Comparison of ENCODE assay signal across 8 cellular contexts in genomic region chr4:10457255-10457801, GRCh38. TPM values are rescaled to one million over a fixed set of nuclear protein-coding genes. Genes with fewer than 3 reads are reported as not detected.
DNase-seq lines count a peak whose midpoint lies in the region; ATAC-seq, FAIRE-seq and TF ChIP-seq lines count a peak whose summit lies in the region.

Gene ZNF518B (minus strand): TSS chr4:10457426. CDS start chr4:10446328, 11,098 bp downstream.

- no peaks in the 10 kb centered on the region for H3K9me1 ChIP-seq in endothelial cell of umbilical vein (replicated peaks; ENCODE audit: control insufficient read depth, extremely low read depth, insufficient read depth, low read length)

- FAIRE-seq in endothelial cell of umbilical vein (lab: Jason Lieb, UNC) = peak; percentile 35

- no peaks in the 10 kb centered on the region for H4K20me1 ChIP-seq in endothelial cell of umbilical vein (replicated peaks; ENCODE audit: control insufficient read depth, extremely low read depth, insufficient read depth, low read length)

- no TSS peak for BruUV-seq in endothelial cell of umbilical vein (replicated peaks; lab: Mats Ljungman, UMichigan)

- H3K9me3 ChIP-seq in endothelial cell of umbilical vein (replicated peaks; ENCODE audit: control insufficient read depth, insufficient read depth, low read length) (no peaks in the 10 kb centered on the region), mucosa of descending colon (no peaks in the 10 kb centered on the region)

- H3K4me2 ChIP-seq in endothelial cell of umbilical vein (ENCODE audit: insufficient read depth, low read length) = peak within 1 kb of the TSS; percentile 94

- H3K4me3 ChIP-seq in endothelial cell of umbilical vein (replicated peaks in 1 of 3; ENCODE audit: insufficient read depth in 1 of 3, low read depth in 1 of 3, low read length in 3 of 3) (peak within 1 kb of the TSS; percentile 36 to 81 (median 78)), mucosa of descending colon (peak within 1 kb of the TSS; percentile 35)

- peaks cover 6 to 7% of the 10 kb centered on the region in 2 experiments for H3K27me3 ChIP-seq in endothelial cell of umbilical vein (ENCODE audit: control insufficient read depth in 2 of 2, insufficient read depth in 2 of 2, low read length in 2 of 2)

- peak; percentile 75 for ATAC-seq in HG02840 (IDR thresholded peaks at IDR 0.05; ENCODE audit: low FRiP score, unreplicated experiment)
- ATAC-seq in mucosa of descending colon = peak; percentile 83

- peak; percentile 0 for DNase-seq in NCI-H1436 (lab: John Stamatoyannopoulos, UW)
- DNase-seq in NCI-H1436 treated with DMSO at 0.1 percent for 48 hours (lab: John Stamatoyannopoulos, UW) = no peak
- peak; percentile 26 for DNase-seq in NCI-H460 (ENCODE audit: extremely low read depth, low read depth)
- peak; percentile 17 for DNase-seq in activated CD8-positive, alpha-beta memory T cell treated with anti-CD3 and anti-CD28 coated beads, Interleukin-2, amount 50 U/mL, for 24 hours (ENCODE audit: extremely low read depth)
- DNase-seq in endothelial cell of umbilical vein (ENCODE audit: low read depth, low spot score) = peak; percentile 66
- DNase-seq in mucosa of descending colon = peak; percentile 72 to 84 (median 81)
- peak; percentile 32 to 61 for DNase-seq in stimulated activated CD8-positive, alpha-beta memory T cell treated with anti-CD3 and anti-CD28 coated beads, Interleukin-4, amount 100 ng/mL, for 1 hour (ENCODE audit: low read depth in 2 of 2, low spot score in 1 of 2)

- dilution Hi-C loops in endothelial cell of umbilical vein (cut with MboI; ENCODE audit: extremely low pct_ligation_motif_present, low sequenced_read_pairs) = no loop called here

- TF ChIP-seq CTCF in endothelial cell of umbilical vein (IDR thresholded peaks at IDR 0.05; ENCODE audit: extremely low read depth in 1 of 2, insufficient read depth in 1 of 2, low read depth in 1 of 2, low read length in 2 of 2) (no peak), mucosa of descending colon (IDR thresholded peaks at IDR 0.05) (no peak)

- intact Hi-C loops in endothelial cell of umbilical vein (cut with micrococcal nuclease) = loop anchor here (2.0 to 5.0 kb wide), 2 partner anchors 341 to 385 kb away; partner anchors contain the start of gene WDR1
- intact Hi-C loops in mucosa of descending colon (cut with DNase I, micrococcal nuclease) = no loop called here

- H3K79me2 ChIP-seq in endothelial cell of umbilical vein (ENCODE audit: control insufficient read depth, insufficient read depth, low read length) = peaks cover 31% of the 10 kb centered on the region

- peak within 1 kb of the TSS; percentile 96 for H2AFZ ChIP-seq in endothelial cell of umbilical vein (ENCODE audit: low read depth, low read length)

- H3K9ac ChIP-seq in endothelial cell of umbilical vein (replicated peaks; ENCODE audit: extremely low read depth, insufficient read depth, low read length) = peak within 1 kb of the TSS; percentile 81

- POLR2A ChIA-PET in endothelial cell of umbilical vein (lab: Charles Lee) = interaction anchor here (2.1 kb wide), 1 partner anchor 340 kb away, joined by 8 read pairs; the partner anchor contains the start of gene WDR1

- H3K36me3 ChIP-seq in endothelial cell of umbilical vein (ENCODE audit: control insufficient read depth in 2 of 2, extremely low read depth in 1 of 2, insufficient read depth in 2 of 2, low read length in 2 of 2) = peaks cover 14 to 16% of the 10 kb centered on the region in 2 experiments
- no peaks in the 10 kb centered on the region for H3K36me3 ChIP-seq in mucosa of descending colon (ENCODE audit: low read depth)

- H3K4me1 ChIP-seq in endothelial cell of umbilical vein (ENCODE audit: control insufficient read depth, extremely low read depth, insufficient read depth, low read length) (peaks cover 24% of the 10 kb centered on the region), mucosa of descending colon (ENCODE audit: low read depth) (no peaks in the 10 kb centered on the region)

- CTCF ChIA-PET in endothelial cell of umbilical vein (lab: Charles Lee) = interaction anchor here (0.7 to 2.4 kb wide), 8 partner anchors 23 to 438 kb away, joined by 3 to 12 read pairs (median 4); no protein-coding TSS in a partner anchor

- peak; percentile 62 for TF ChIP-seq POLR2A in endothelial cell of umbilical vein (IDR thresholded peaks at IDR 0.05; ENCODE audit: low read depth, low read length)

- peak within 1 kb of the TSS; percentile 70 for H3K27ac ChIP-seq in endothelial cell of umbilical vein (ENCODE audit: insufficient read depth, low read depth, low read length)

TF ChIP-seq in endothelial cell of umbilical vein, 7 proteins besides CTCF, POLR2A, EP300 and RAD21:
- TF ChIP-seq JUN (IDR thresholded peaks at IDR 0.05; ENCODE audit: borderline replicate concordance, insufficient read depth, insufficient read length, low read depth) = no peak
- TF ChIP-seq MAX (IDR thresholded peaks at IDR 0.05; ENCODE audit: insufficient read depth, insufficient read length) = no peak
- no peak for TF ChIP-seq FOS (IDR thresholded peaks at IDR 0.05; ENCODE audit: borderline replicate concordance, insufficient read depth, low read length)
- TF ChIP-seq POLR2AphosphoS5 (IDR thresholded peaks at IDR 0.05; ENCODE audit: insufficient read depth, low read depth, low read length) = peak; percentile 61
- no peak for TF ChIP-seq GATA2 (IDR thresholded peaks at IDR 0.05; ENCODE audit: insufficient read depth, insufficient read length, low read depth, low read length)

RNA-seq across cellular contexts. Expression of gene ZNF518B, which starts in this region (rescaled TPM):
- 14.1 and 15.6 TPM in 2 replicates for total RNA-seq in NCI-H460 (2014; rRNA removed; shearing (Covaris generic))
- polyA plus RNA-seq in NCI-H460 (2014; cell fraction: nucleus; rRNA removed) = 4.1 and 10.5 TPM in 2 replicates
- total RNA-seq in endothelial cell of umbilical vein (28.3 and 33.5 TPM in 2 replicates), mucosa of descending colon (10 to 100 TPM in 2 of 3 donors, 1 to 10 TPM in 1; 9.9 to 34.4 (median 19.5) TPM)
- polyA plus RNA-seq in endothelial cell of umbilical vein = 8.1 and 9.5 TPM in 2 replicates
- 9.4 and 10.0 TPM in 2 replicates for polyA plus RNA-seq in endothelial cell of umbilical vein (2011; cell fraction: cytosol; rRNA removed)
- polyA plus RNA-seq in endothelial cell of umbilical vein (2011; cell fraction: nucleus; rRNA removed) = 18.7 and 20.6 TPM in 2 replicates
- polyA plus RNA-seq in endothelial cell of umbilical vein (2012) = 15.2 and 17.1 TPM in 2 replicates
- polyA minus RNA-seq in endothelial cell of umbilical vein = 37.9 and 40.4 TPM in 2 replicates
- polyA minus RNA-seq in endothelial cell of umbilical vein (2011; cell fraction: cytosol; rRNA and poly(A)+ RNA removed) = not detected
- 56.4 and 58.7 TPM in 2 replicates for polyA minus RNA-seq in endothelial cell of umbilical vein (2011; cell fraction: nucleus; rRNA and poly(A)+ RNA removed)
